8 cellular contexts compared by ENCODE assay signal in the genomic region with DNA sequence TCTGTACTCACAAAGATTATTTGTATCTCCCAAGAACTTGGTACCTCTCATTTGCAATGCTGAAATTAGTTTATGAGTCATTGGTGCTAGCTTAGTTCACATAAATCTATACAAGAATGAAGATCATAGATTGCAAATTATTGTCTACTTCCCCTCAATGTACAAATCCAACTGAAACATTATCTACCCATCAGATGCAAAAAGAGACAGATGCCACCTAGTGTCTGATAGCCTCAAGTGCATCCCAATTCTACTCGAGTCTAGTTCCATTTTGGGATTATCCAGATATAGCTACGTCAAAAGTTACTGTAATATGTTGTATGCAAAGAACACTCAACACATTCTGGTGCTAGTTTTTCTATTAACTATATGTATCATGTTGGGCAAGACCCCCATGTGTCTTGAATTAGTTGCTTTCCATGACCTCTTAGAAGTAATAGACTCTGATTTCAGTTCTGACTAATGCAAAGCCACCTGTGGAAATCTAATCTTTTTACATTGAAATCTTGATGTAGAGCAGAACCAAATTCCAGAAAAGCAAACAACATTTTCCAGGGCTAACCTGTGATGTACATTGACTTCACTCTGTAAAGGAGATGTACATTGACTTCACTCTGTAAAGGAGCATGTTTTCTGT.
DNase-seq lines count a peak whose midpoint lies in the region; ATAC-seq, FAIRE-seq and TF ChIP-seq lines count a peak whose summit lies in the region.

No MANE protein-coding gene starts in this region.

- DNase-seq in stimulated activated CD4-positive, alpha-beta T cell treated with anti-CD3 and anti-CD28 coated beads, Interleukin-1b, Interleukin-23, amount 100 ng/mL, for 48 hours, result peak; percentile 9
- no peak for DNase-seq in stimulated activated CD4-positive, alpha-beta T cell treated with anti-CD3 and anti-CD28 coated beads, Interleukin-12 subunit alpha, Interleukin-12 subunit beta, amount 100 ng/mL, for 4 hours
- DNase-seq in HT-29 (ENCODE audit: low spot score), result peak; percentile 67
- peak; percentile 43 for DNase-seq in RCC 7860 (ENCODE audit: low spot score)
- peak; percentile 80 for DNase-seq in choroid plexus epithelial cell (ENCODE audit: low read depth)
- DNase-seq in medulla oblongata (ENCODE audit: extremely low spot score), result peak; percentile 63
- DNase-seq in activated CD4-positive, CD25-positive, alpha-beta regulatory T cell (lab: John Stamatoyannopoulos, UW), result no peak

- ATAC-seq in GM21717 (IDR thresholded peaks at IDR 0.05; ENCODE audit: unreplicated experiment), result peak; percentile 91

- H3K4me3 ChIP-seq in choroid plexus epithelial cell (ENCODE audit: low read depth, low read length), result no peak overlapping the region

- peak; percentile 75 for FAIRE-seq in RCC 7860 (lab: Jason Lieb, UNC)

- TF ChIP-seq CTCF in choroid plexus epithelial cell (conservative IDR thresholded peaks at IDR 0.05; ENCODE audit: low read depth, low read length), result peak; percentile 85

Comparison
In these comparisons a context has a peak if more than half of its experiments do, and no peak if none do; other contexts are left out.
1. DNase-seq: peak in stimulated activated CD4-positive, alpha-beta T cell treated with anti-CD3 and anti-CD28 coated beads, Interleukin-1b, Interleukin-23, amount 100 ng/mL, for 48 hours (single experiment), HT-29 (single experiment), RCC 7860 (single experiment), choroid plexus epithelial cell (single experiment) and medulla oblongata (single experiment); none in stimulated activated CD4-positive, alpha-beta T cell treated with anti-CD3 and anti-CD28 coated beads, Interleukin-12 subunit alpha, Interleukin-12 subunit beta, amount 100 ng/mL, for 4 hours (single experiment) and activated CD4-positive, CD25-positive, alpha-beta regulatory T cell (0 of 4).